ENCODE assay signal across 11 cellular contexts in the genomic region with DNA sequence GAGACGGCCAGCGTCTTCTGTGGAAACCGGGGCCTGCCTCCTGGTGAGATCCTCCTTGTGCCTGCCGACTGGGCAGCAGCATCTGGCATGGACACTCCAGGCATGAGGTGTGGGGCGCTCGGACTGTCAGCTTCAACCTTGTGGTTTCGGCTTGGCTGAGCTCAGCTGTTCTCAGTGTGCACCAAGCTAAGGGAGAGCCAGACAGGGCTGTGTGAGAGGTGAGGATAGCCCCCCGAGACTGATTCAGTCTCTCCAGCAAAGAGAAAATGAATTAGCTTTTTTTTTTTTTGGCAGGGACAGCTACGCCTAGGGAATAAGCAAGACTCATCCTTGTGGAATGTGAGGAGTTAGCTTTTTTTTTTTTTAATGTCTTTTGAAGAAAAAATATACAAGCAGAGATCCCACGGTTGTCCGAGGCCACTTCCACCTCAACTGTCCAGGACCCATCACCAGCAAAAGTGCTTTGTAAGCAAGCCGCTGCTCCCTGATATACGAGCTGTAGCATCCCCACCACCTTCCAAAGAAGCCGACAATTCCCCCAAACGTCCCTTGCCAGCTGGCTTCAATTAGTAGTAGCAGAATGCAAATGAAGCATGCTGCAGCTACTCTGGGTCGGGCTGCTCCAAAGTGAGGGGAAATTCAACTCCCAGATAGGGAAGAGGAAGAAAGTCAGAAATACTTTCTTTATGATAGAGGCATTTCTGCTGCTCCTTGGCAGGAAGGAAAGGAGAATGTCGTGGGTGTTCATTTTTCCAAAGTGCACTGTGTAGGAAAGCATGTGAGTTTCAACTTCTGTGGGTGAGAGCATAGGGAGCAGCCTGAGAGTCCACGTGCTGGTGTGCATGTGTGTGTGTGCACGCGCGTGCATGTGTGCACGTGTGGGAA. TPM values are rescaled to one million over a fixed set of nuclear protein-coding genes. Genes with fewer than 3 reads are reported as not detected.
DNase-seq lines count a peak whose midpoint lies in the region; ATAC-seq, FAIRE-seq and TF ChIP-seq lines count a peak whose summit lies in the region.
"Had no signal": no experiment of that assay in that cellular context is flagged by ENCODE, and none has a peak within 500 bp of the region (broad histone marks: within the 10 kb centered on the region; RNA-seq: fewer than 3 reads in every experiment).

No MANE protein-coding gene starts in this region.

- H3K27me3 ChIP-seq in prostate gland (replicated peaks; ENCODE audit: insufficient read depth): no peaks in the 10 kb centered on the region

- H3K27ac Mint-ChIP-seq in chondrocyte (ENCODE audit: unreplicated experiment): peak overlapping the region; percentile 96
- H3K27ac Mint-ChIP-seq: activated CD4-positive, alpha-beta T cell treated with anti-CD3 and anti-CD28 coated beads, Interleukin-2, amount 10 ng/mL, durations not matched to agents 7 days and 5 days; CD4-positive, CD25-positive, alpha-beta regulatory T cell had no signal

- FAIRE-seq in A549 (lab: Jason Lieb, UNC): no peak

- no peaks in the 10 kb centered on the region for H3K27me3 Mint-ChIP-seq in chondrocyte (ENCODE audit: low read depth)

- peaks cover 33% of the 10 kb centered on the region for H3K4me1 Mint-ChIP-seq in chondrocyte (ENCODE audit: low read depth)
- H3K4me1 Mint-ChIP-seq: activated CD4-positive, alpha-beta T cell treated with anti-CD3 and anti-CD28 coated beads, Interleukin-2, amount 10 ng/mL, durations not matched to agents 7 days and 5 days; CD4-positive, CD25-positive, alpha-beta regulatory T cell had no signal

- peak overlapping the region; percentile 61 for H3K4me2 ChIP-seq in A549

- H3K4me1 ChIP-seq in A549 (peaks cover 16% of the 10 kb centered on the region), mesodermal cell (ENCODE audit: control insufficient read depth, insufficient read depth, low read length, poor library complexity, severe bottlenecking) (peaks cover 16% of the 10 kb centered on the region), prostate gland (replicated peaks) (no peaks in the 10 kb centered on the region)

- TF ChIP-seq RAD21 in A549 (conservative IDR thresholded peaks at IDR 0.05 in 1 of 2, IDR thresholded peaks at IDR 0.05 in 1 of 2): no peak

- no peak for TF ChIP-seq EP300 in A549 (IDR thresholded peaks at IDR 0.05)

- POLR2A ChIA-PET in A549 (lab: Yijun Ruan, JAX): interaction anchor here (0.6 kb wide), 1 partner anchor 51 kb away, joined by 3 read pairs; the partner anchor contains the start of gene USP2

- H3K36me3 Mint-ChIP-seq in chondrocyte (ENCODE audit: low read depth): no peaks in the 10 kb centered on the region

- H3K36me3 ChIP-seq in mesodermal cell (ENCODE audit: control insufficient read depth, insufficient read depth, low read length): no peaks in the 10 kb centered on the region
- no peaks in the 10 kb centered on the region for H3K36me3 ChIP-seq in prostate gland

- TF ChIP-seq CTCF in A549 (IDR thresholded peaks at IDR 0.05): no peak
- TF ChIP-seq CTCF in chondrocyte (IDR thresholded peaks at IDR 0.05): no peak
- no peak for TF ChIP-seq CTCF in prostate gland (IDR thresholded peaks at IDR 0.05)

- TF ChIP-seq POLR2A in A549 (IDR thresholded peaks at IDR 0.05; ENCODE audit: low read length) (no peak), prostate gland (IDR thresholded peaks at IDR 0.05) (no peak)

- DNase-seq in A549 (ENCODE audit: low read depth in 1 of 2, low spot score in 1 of 2): no peak
- peak; percentile 94 for DNase-seq in LHCN-M2 (ENCODE audit: low read depth)
- DNase-seq in chondrocyte (ENCODE audit: low spot score): no peak
- no peak for DNase-seq in NCI-H1417 (lab: John Stamatoyannopoulos, UW)
- no peak for DNase-seq in prostate gland (ENCODE audit: low spot score)
- DNase-seq in activated T-cell treated with anti-CD3 and anti-CD28 coated beads, Interleukin-2, amount 50 U/mL, for 1 hour: no peak
- DNase-seq in NCI-H1694 treated with DMSO at 0.1 percent for 48 hours (lab: John Stamatoyannopoulos, UW): no peak
- DNase-seq: activated CD4-positive, alpha-beta T cell treated with anti-CD3 and anti-CD28 coated beads, Interleukin-2, amount 10 ng/mL, durations not matched to agents 7 days and 5 days; CD4-positive, CD25-positive, alpha-beta regulatory T cell; NCI-H2081 had no signal

- no peaks in the 10 kb centered on the region for H3K9me3 Mint-ChIP-seq in chondrocyte (ENCODE audit: low read depth)

- ATAC-seq in A549: peak; percentile 46 to 68; a peak in 3 of 6 replicates

- 44% methylated on average over 17 of the region's 22 CpGs for WGBS in A549 (ENCODE audit: missing lambda C conversion rate)
- WGBS in mesodermal cell (ENCODE audit: insufficient coverage in 2 of 2), 2 experiments: 47 to 56% methylated on average over 15 to 16 of the region's 22 CpGs
- 25% methylated on average over 22 of the region's 22 CpGs for WGBS in prostate gland

- CTCF ChIA-PET in A549 (lab: Yijun Ruan, JAX): interaction anchor here (1.1 to 1.6 kb wide), 2 partner anchors 48 to 338 kb away, joined by 3 to 4 read pairs; a partner anchor contains a TSS

- intact Hi-C loops in prostate gland (cut with DNase I): no loop called here

- H3K4me3 Mint-ChIP-seq in chondrocyte (ENCODE audit: unreplicated experiment): peak overlapping the region; percentile 53
- H3K4me3 Mint-ChIP-seq: activated CD4-positive, alpha-beta T cell treated with anti-CD3 and anti-CD28 coated beads, Interleukin-2, amount 10 ng/mL, durations not matched to agents 7 days and 5 days; CD4-positive, CD25-positive, alpha-beta regulatory T cell had no signal

- H3K9me3 ChIP-seq in A549: no peaks in the 10 kb centered on the region
- H3K9me3 ChIP-seq in mesodermal cell (ENCODE audit: control insufficient read depth, low read length): no peaks in the 10 kb centered on the region
- H3K9me3 ChIP-seq in prostate gland: no peaks in the 10 kb centered on the region

- no peak overlapping the region for H3K4me3 ChIP-seq in A549
- H3K4me3 ChIP-seq in mesodermal cell (ENCODE audit: extremely low read depth, insufficient read depth, low read length, poor library complexity, severe bottlenecking): no peak overlapping the region
- no peak overlapping the region for H3K4me3 ChIP-seq in prostate gland

- H3K27ac ChIP-seq in A549: peak overlapping the region in 1 of 2 experiments; percentile 74; a peak in 3 of 6 replicates
- H3K27ac ChIP-seq in mesodermal cell (ENCODE audit: low read depth, low read length, severe bottlenecking): peak overlapping the region; percentile 70
- H3K27ac ChIP-seq in prostate gland: no peak overlapping the region

TF ChIP-seq in A549, 52 proteins besides CTCF, POLR2A, EP300 and RAD21 (continues in another document):
- TF ChIP-seq CHD4 (IDR thresholded peaks at IDR 0.05; ENCODE audit: borderline replicate concordance) (no peak), SREBF2 (IDR thresholded peaks at IDR 0.05) (no peak), NFE2L2 (conservative IDR thresholded peaks at IDR 0.05; ENCODE audit: low read length) (no peak), EHF (CRISPR knock-in tag; IDR thresholded peaks at IDR 0.05) (no peak), HOXB5 (CRISPR knock-in tag; IDR thresholded peaks at IDR 0.05) (no peak), TP53 (CRISPR knock-in tag; IDR thresholded peaks at IDR 0.05) (no peak), RARB (CRISPR knock-in tag; IDR thresholded peaks at IDR 0.05) (no peak), CBX8 (IDR thresholded peaks at IDR 0.05) (no peak), GATA3 (IDR thresholded peaks at IDR 0.05; ENCODE audit: borderline replicate concordance) (no peak), ZNF302 (CRISPR knock-in tag; IDR thresholded peaks at IDR 0.05) (no peak), ZFP36 (IDR thresholded peaks at IDR 0.05; ENCODE audit: borderline replicate concordance, partially characterized antibody) (no peak), RCOR1 (IDR thresholded peaks at IDR 0.05; ENCODE audit: low read depth, low read length) (no peak), EHMT2 (IDR thresholded peaks at IDR 0.05; ENCODE audit: low read depth) (no peak), RNF2 (IDR thresholded peaks at IDR 0.05; ENCODE audit: borderline replicate concordance, low read depth) (no peak), MAX (IDR thresholded peaks at IDR 0.05) (no peak)
- TF ChIP-seq, protein P1, sequence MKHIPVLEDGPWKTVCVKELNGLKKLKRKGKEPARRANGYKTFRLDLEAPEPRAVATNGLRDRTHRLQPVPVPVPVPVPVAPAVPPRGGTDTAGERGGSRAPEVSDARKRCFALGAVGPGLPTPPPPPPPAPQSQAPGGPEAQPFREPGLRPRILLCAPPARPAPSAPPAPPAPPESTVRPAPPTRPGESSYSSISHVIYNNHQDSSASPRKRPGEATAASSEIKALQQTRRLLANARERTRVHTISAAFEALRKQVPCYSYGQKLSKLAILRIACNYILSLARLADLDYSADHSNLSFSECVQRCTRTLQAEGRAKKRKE (CRISPR knock-in tag; IDR thresholded peaks at IDR 0.05; ENCODE audit: low read depth): no peak

RNA-seq across cellular contexts. Expression of gene THY1, which starts 9.8 kb away (rescaled TPM):
- polyA plus RNA-seq in A549 (2011; rRNA removed) (7.1 and 8.5 TPM in 2 replicates), A549 (2017; fragmentation: RNase III; extraction: RNeasy Plus Mini Kit Qiagen cat#74134 plus additional on column Dnase treatment) (16.5 to 29.4 TPM (median 19.9 TPM) in 3 replicates)
- 11.7 and 17.8 TPM in 2 replicates for polyA plus RNA-seq in A549 (2012; cell fraction: cytosol; rRNA removed)
- 19.5 and 22.8 TPM in 2 replicates for polyA plus RNA-seq in A549 (2012; cell fraction: nucleus; rRNA removed)
- 16.9 and 21.8 TPM in 2 replicates for polyA minus RNA-seq in A549 (2011; rRNA and poly(A)+ RNA removed)
- total RNA-seq in LHCN-M2 (2014; rRNA removed) (221 and 333 TPM in 2 replicates), chondrocyte (198 to 219 TPM (median 215 TPM) in 3 replicates), prostate gland (10 to 100 TPM in 1 of 2 donors, 1 to 10 TPM in 1; 3.3 to 39.7 TPM)
- 445 TPM for polyA plus RNA-seq in LHCN-M2 (2012)
- polyA plus RNA-seq in mesodermal cell (2013, experiment 1 of 2): 229 TPM
- 146 TPM for polyA plus RNA-seq in mesodermal cell (2013, experiment 2 of 2)
- total RNA-seq: CD4-positive, CD25-positive, alpha-beta regulatory T cell had no signal
- polyA plus RNA-seq: CD4-positive, CD25-positive, alpha-beta regulatory T cell had no signal

RNA-seq across cellular contexts. Expression of gene USP2, which starts 51.2 kb away (rescaled TPM):
- polyA plus RNA-seq in A549 (2011; rRNA removed) (0.30 and 0.37 TPM in 2 replicates), A549 (2017; fragmentation: RNase III; extraction: RNeasy Plus Mini Kit Qiagen cat#74134 plus additional on column Dnase treatment) (0.48 to 0.83 TPM (median 0.73 TPM) in 3 replicates)
- polyA plus RNA-seq in A549 (2012; cell fraction: cytosol; rRNA removed): 0.22 and 0.36 TPM in 2 replicates
- 0.56 and 0.71 TPM in 2 replicates for polyA plus RNA-seq in A549 (2012; cell fraction: nucleus; rRNA removed)
- 0.50 and 1.4 TPM in 2 replicates for polyA minus RNA-seq in A549 (2011; rRNA and poly(A)+ RNA removed)
- total RNA-seq in LHCN-M2 (2014; rRNA removed) (1.7 and 4.0 TPM in 2 replicates), chondrocyte (2.1 to 4.1 TPM (median 3.6 TPM) in 3 replicates), prostate gland (10 to 100 TPM in 1 of 2 donors, 1 to 10 TPM in 1; 2.3 to 10.8 TPM)
- 4.8 TPM for polyA plus RNA-seq in LHCN-M2 (2012)
- polyA plus RNA-seq in mesodermal cell (2013, experiment 1 of 2): 1.8 TPM
- 1.9 TPM for polyA plus RNA-seq in mesodermal cell (2013, experiment 2 of 2)
